ENCODE assay signal across 2 cellular contexts in the genomic region with DNA sequence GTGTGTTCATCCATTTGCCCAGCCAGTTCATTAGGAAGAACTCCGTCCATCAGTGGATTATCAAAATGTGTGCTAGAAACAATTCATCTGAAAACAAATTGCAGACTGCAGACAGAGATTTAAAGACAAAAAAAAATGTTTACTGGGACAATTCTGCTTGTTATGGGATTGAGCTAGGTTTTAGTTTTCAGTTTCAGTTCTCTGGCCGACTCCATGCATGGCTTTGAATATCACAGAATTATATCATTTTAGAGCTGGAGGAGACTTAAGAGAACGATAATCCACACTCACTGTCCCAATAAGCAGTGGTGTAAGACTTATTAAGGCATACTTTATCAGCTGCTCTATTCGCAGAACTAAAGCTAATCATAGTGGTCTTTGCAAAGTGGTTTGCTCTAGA.
TF ChIP-seq lines count a peak whose summit lies in the region.

No MANE protein-coding gene starts in this region.

TF ChIP-seq in liver, 16 proteins besides CTCF, POLR2A, EP300 and RAD21:
- TF ChIP-seq YY1 (IDR thresholded peaks at IDR 0.05) (no peak), NR2F2 (IDR thresholded peaks at IDR 0.05) (no peak), TAF1 (conservative IDR thresholded peaks at IDR 0.05) (no peak), HNF4G (IDR thresholded peaks at IDR 0.05) (no peak), FOXA2 (IDR thresholded peaks at IDR 0.05) (no peak), JUND (IDR thresholded peaks at IDR 0.05) (no peak), GABPA (IDR thresholded peaks at IDR 0.05 in 1 of 2, conservative IDR thresholded peaks at IDR 0.05 in 1 of 2) (no peak), EGR1 (IDR thresholded peaks at IDR 0.05; ENCODE audit: low read depth in 2 of 2) (no peak)
- TF ChIP-seq, protein P1, sequence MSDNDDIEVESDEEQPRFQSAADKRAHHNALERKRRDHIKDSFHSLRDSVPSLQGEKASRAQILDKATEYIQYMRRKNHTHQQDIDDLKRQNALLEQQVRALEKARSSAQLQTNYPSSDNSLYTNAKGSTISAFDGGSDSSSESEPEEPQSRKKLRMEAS (IDR thresholded peaks at IDR 0.05): no peak
TF ChIP-seq in liver: peak in this region for 0.

TF ChIP-seq in HepG2, 621 proteins besides CTCF, POLR2A, EP300 and RAD21:
- TF ChIP-seq ZNF446 (CRISPR knock-in tag; IDR thresholded peaks at IDR 0.05): no peak
- no peak for TF ChIP-seq SOX6 (IDR thresholded peaks at IDR 0.05)
- no peak for TF ChIP-seq SOX6 (CRISPR knock-in tag; IDR thresholded peaks at IDR 0.05)
- TF ChIP-seq, protein P2, sequence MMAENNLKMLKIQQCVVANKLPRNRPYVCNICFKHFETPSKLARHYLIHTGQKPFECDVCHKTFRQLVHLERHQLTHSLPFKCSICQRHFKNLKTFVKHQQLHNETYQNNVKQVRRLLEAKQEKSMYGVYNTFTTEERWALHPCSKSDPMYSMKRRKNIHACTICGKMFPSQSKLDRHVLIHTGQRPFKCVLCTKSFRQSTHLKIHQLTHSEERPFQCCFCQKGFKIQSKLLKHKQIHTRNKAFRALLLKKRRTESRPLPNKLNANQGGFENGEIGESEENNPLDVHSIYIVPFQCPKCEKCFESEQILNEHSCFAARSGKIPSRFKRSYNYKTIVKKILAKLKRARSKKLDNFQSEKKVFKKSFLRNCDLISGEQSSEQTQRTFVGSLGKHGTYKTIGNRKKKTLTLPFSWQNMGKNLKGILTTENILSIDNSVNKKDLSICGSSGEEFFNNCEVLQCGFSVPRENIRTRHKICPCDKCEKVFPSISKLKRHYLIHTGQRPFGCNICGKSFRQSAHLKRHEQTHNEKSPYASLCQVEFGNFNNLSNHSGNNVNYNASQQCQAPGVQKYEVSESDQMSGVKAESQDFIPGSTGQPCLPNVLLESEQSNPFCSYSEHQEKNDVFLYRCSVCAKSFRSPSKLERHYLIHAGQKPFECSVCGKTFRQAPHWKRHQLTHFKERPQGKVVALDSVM (CRISPR knock-in tag; IDR thresholded peaks at IDR 0.05): no peak
- no peak for TF ChIP-seq ZNF841 (CRISPR knock-in tag; IDR thresholded peaks at IDR 0.05; ENCODE audit: borderline replicate concordance)
- TF ChIP-seq MAFK (conservative IDR thresholded peaks at IDR 0.05 in 1 of 2, IDR thresholded peaks at IDR 0.05 in 1 of 2; ENCODE audit: low read length in 2 of 2): no peak
- TF ChIP-seq ZFP36L2 (CRISPR knock-in tag; IDR thresholded peaks at IDR 0.05): no peak
- TF ChIP-seq TGIF2 (CRISPR knock-in tag; IDR thresholded peaks at IDR 0.05): no peak
- no peak for TF ChIP-seq ZNF598 (CRISPR knock-in tag; IDR thresholded peaks at IDR 0.05; ENCODE audit: borderline replicate concordance)
- TF ChIP-seq, protein P3, sequence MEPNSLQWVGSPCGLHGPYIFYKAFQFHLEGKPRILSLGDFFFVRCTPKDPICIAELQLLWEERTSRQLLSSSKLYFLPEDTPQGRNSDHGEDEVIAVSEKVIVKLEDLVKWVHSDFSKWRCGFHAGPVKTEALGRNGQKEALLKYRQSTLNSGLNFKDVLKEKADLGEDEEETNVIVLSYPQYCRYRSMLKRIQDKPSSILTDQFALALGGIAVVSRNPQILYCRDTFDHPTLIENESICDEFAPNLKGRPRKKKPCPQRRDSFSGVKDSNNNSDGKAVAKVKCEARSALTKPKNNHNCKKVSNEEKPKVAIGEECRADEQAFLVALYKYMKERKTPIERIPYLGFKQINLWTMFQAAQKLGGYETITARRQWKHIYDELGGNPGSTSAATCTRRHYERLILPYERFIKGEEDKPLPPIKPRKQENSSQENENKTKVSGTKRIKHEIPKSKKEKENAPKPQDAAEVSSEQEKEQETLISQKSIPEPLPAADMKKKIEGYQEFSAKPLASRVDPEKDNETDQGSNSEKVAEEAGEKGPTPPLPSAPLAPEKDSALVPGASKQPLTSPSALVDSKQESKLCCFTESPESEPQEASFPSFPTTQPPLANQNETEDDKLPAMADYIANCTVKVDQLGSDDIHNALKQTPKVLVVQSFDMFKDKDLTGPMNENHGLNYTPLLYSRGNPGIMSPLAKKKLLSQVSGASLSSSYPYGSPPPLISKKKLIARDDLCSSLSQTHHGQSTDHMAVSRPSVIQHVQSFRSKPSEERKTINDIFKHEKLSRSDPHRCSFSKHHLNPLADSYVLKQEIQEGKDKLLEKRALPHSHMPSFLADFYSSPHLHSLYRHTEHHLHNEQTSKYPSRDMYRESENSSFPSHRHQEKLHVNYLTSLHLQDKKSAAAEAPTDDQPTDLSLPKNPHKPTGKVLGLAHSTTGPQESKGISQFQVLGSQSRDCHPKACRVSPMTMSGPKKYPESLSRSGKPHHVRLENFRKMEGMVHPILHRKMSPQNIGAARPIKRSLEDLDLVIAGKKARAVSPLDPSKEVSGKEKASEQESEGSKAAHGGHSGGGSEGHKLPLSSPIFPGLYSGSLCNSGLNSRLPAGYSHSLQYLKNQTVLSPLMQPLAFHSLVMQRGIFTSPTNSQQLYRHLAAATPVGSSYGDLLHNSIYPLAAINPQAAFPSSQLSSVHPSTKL (CRISPR knock-in tag; IDR thresholded peaks at IDR 0.05): no peak
- TF ChIP-seq ZNF138 (CRISPR knock-in tag; IDR thresholded peaks at IDR 0.05; ENCODE audit: low read depth): no peak
- TF ChIP-seq SRSF1 (optimal IDR thresholded peaks at IDR 0.05; ENCODE audit: low read depth, low read length): no peak
- TF ChIP-seq KDM3A (CRISPR knock-in tag; IDR thresholded peaks at IDR 0.05; ENCODE audit: low read depth): no peak
- TF ChIP-seq, protein P4, sequence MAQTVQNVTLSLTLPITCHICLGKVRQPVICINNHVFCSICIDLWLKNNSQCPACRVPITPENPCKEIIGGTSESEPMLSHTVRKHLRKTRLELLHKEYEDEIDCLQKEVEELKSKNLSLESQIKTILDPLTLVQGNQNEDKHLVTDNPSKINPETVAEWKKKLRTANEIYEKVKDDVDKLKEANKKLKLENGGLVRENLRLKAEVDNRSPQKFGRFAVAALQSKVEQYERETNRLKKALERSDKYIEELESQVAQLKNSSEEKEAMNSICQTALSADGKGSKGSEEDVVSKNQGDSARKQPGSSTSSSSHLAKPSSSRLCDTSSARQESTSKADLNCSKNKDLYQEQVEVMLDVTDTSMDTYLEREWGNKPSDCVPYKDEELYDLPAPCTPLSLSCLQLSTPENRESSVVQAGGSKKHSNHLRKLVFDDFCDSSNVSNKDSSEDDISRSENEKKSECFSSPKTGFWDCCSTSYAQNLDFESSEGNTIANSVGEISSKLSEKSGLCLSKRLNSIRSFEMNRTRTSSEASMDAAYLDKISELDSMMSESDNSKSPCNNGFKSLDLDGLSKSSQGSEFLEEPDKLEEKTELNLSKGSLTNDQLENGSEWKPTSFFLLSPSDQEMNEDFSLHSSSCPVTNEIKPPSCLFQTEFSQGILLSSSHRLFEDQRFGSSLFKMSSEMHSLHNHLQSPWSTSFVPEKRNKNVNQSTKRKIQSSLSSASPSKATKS (CRISPR knock-in tag; IDR thresholded peaks at IDR 0.05): no peak
- TF ChIP-seq, protein P5, sequence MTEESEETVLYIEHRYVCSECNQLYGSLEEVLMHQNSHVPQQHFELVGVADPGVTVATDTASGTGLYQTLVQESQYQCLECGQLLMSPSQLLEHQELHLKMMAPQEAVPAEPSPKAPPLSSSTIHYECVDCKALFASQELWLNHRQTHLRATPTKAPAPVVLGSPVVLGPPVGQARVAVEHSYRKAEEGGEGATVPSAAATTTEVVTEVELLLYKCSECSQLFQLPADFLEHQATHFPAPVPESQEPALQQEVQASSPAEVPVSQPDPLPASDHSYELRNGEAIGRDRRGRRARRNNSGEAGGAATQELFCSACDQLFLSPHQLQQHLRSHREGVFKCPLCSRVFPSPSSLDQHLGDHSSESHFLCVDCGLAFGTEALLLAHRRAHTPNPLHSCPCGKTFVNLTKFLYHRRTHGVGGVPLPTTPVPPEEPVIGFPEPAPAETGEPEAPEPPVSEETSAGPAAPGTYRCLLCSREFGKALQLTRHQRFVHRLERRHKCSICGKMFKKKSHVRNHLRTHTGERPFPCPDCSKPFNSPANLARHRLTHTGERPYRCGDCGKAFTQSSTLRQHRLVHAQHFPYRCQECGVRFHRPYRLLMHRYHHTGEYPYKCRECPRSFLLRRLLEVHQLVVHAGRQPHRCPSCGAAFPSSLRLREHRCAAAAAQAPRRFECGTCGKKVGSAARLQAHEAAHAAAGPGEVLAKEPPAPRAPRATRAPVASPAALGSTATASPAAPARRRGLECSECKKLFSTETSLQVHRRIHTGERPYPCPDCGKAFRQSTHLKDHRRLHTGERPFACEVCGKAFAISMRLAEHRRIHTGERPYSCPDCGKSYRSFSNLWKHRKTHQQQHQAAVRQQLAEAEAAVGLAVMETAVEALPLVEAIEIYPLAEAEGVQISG (CRISPR knock-in tag; IDR thresholded peaks at IDR 0.05): no peak
- TF ChIP-seq U2AF1 (optimal IDR thresholded peaks at IDR 0.05; ENCODE audit: low read depth, low read length): no peak
- no peak for TF ChIP-seq ZNF709 (CRISPR knock-in tag; IDR thresholded peaks at IDR 0.05)
- TF ChIP-seq ZNF569 (CRISPR knock-in tag; IDR thresholded peaks at IDR 0.05; ENCODE audit: borderline replicate concordance): no peak
